Comparison of ENCODE assay signal across 17 cellular contexts in the genomic region with DNA sequence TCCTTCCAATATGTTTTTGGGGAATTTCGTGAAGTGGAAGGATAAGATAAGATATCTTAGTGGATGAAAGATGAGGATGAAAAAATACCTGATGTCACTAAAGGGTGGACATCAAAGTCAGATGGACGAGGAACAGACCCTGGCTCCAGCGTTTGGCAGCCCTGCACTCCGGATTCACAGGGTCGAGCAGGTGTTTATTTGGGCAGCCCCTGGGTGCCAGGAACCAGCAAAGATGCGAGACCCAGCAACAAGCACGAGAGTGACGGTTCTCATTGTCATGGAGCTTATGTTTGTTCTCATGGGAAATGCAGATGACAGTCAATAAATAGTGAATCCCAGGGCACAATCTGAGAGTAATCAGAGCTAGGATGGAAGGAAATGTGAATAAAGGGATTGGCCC.
DNase-seq lines count a peak whose midpoint lies in the region; ATAC-seq and TF ChIP-seq lines count a peak whose summit lies in the region.
"Had no signal": no experiment of that assay in that cellular context is flagged by ENCODE, and none has a peak within 500 bp of the region (broad histone marks: within the 10 kb centered on the region; RNA-seq: fewer than 3 reads in every experiment).

No MANE protein-coding gene starts in this region.

- TF ChIP-seq CTCF in H9 (conservative IDR thresholded peaks at IDR 0.05) (no peak), endodermal cell (conservative IDR thresholded peaks at IDR 0.05) (no peak), osteocyte (IDR thresholded peaks at IDR 0.05) (no peak), Calu3 (IDR thresholded peaks at IDR 0.05; ENCODE audit: unreplicated experiment) (no peak)

- H3K27me3 ChIP-seq in H9 (ENCODE audit: insufficient read depth, low read length) (no peaks in the 10 kb centered on the region; the same call in 1 of the 2 replicates), endodermal cell (ENCODE audit: control insufficient read depth, insufficient read depth, low read length, poor library complexity, severe bottlenecking) (no peaks in the 10 kb centered on the region)

- H4K5ac ChIP-seq in H9 (ENCODE audit: insufficient read length, low read depth, low read length), result no peak overlapping the region

- H3K9me3 Mint-ChIP-seq in H9 (peaks cover 2 to 18% of the 10 kb centered on the region in 2 experiments; a peak in 3 of 5 replicates), endodermal cell (no peaks in the 10 kb centered on the region), osteocyte (ENCODE audit: unreplicated experiment) (no peaks in the 10 kb centered on the region), Calu3 (ENCODE audit: low read depth, unreplicated experiment) (no peaks in the 10 kb centered on the region), T-cell (no peaks in the 10 kb centered on the region)

- H2BK15ac ChIP-seq in H9 (ENCODE audit: low read depth, low read length), result no peak overlapping the region

- WGBS in H9 (ENCODE audit: extremely low coverage, insufficient read length, low lambda C conversion rate), result no CpG with 5 or more reads among the region's 8 CpGs
- 63 to 64% methylated on average over 7 to 8 of the region's 8 CpGs for WGBS in endodermal cell (ENCODE audit: insufficient coverage in 1 of 2, insufficient read length in 1 of 2), 2 experiments

- H3K9ac ChIP-seq in H9 (ENCODE audit: extremely low read depth, insufficient read length, low read length), result no peak overlapping the region
- no peak overlapping the region for H3K9ac ChIP-seq in endodermal cell (ENCODE audit: extremely low read depth, low read length, poor library complexity, severe bottlenecking)
- H3K9ac ChIP-seq: GM23248 had no signal

- no peak overlapping the region for H3K23ac ChIP-seq in H9 (ENCODE audit: insufficient read length, low read depth, low read length)

- no peak overlapping the region for H4K91ac ChIP-seq in H9 (ENCODE audit: insufficient read length, low read depth, low read length)

- no peaks in the 10 kb centered on the region for H3K4me1 Mint-ChIP-seq in H9
- no peaks in the 10 kb centered on the region for H3K4me1 Mint-ChIP-seq in endodermal cell
- H3K4me1 Mint-ChIP-seq in osteocyte (ENCODE audit: unreplicated experiment), result no peaks in the 10 kb centered on the region
- H3K4me1 Mint-ChIP-seq in Calu3 (ENCODE audit: low read depth, unreplicated experiment), result no peaks in the 10 kb centered on the region
- H3K4me1 Mint-ChIP-seq in T-cell, result no peaks in the 10 kb centered on the region

- H2BK120ac ChIP-seq in H9 (ENCODE audit: low read depth, low read length, poor library complexity, severe bottlenecking), result no peak overlapping the region

- no peak overlapping the region for H3K14ac ChIP-seq in H9 (ENCODE audit: insufficient read depth, low read length)

- no peaks in the 10 kb centered on the region for H4K20me1 ChIP-seq in H9 (ENCODE audit: control insufficient read depth, insufficient read depth, insufficient read length)

- H3K27me3 Mint-ChIP-seq in H9 (ENCODE audit: low read depth) (peaks cover 17% of the 10 kb centered on the region), endodermal cell (ENCODE audit: insufficient read depth) (peaks cover 24% of the 10 kb centered on the region), osteocyte (ENCODE audit: unreplicated experiment) (no peaks in the 10 kb centered on the region), Calu3 (ENCODE audit: unreplicated experiment) (no peaks in the 10 kb centered on the region), T-cell (peaks cover 7% of the 10 kb centered on the region in 2 donors)

- H2AFZ ChIP-seq in H9 (ENCODE audit: low read length), result no peak overlapping the region
- H2AFZ ChIP-seq: GM23248 had no signal

- H3K4me3 Mint-ChIP-seq in H9 (no peak overlapping the region), endodermal cell (no peak overlapping the region), osteocyte (ENCODE audit: unreplicated experiment) (no peak overlapping the region), Calu3 (ENCODE audit: low read depth, unreplicated experiment) (no peak overlapping the region), T-cell (no peak overlapping the region)

- no peaks in the 10 kb centered on the region for H3K79me2 ChIP-seq in H9 (ENCODE audit: insufficient read depth, low read length)

- no peaks in the 10 kb centered on the region for H3K36me3 ChIP-seq in endodermal cell (ENCODE audit: control insufficient read depth, insufficient read depth, low read length)
- H3K36me3 ChIP-seq: SJCRH30 had no signal

- H3K18ac ChIP-seq in H9 (ENCODE audit: insufficient read length, low read depth, low read length), result no peak overlapping the region

- no peak overlapping the region for H2BK12ac ChIP-seq in H9 (ENCODE audit: insufficient read length, low read depth, low read length)

- H2BK20ac ChIP-seq in H9 (ENCODE audit: low read depth, low read length, poor library complexity, severe bottlenecking), result no peak overlapping the region

- H3K4ac ChIP-seq in H9 (ENCODE audit: low read depth, low read length), result no peak overlapping the region

- H3K36me3 Mint-ChIP-seq in H9 (ENCODE audit: insufficient read depth in 1 of 3, low read depth in 3 of 3) (peaks cover 0 to 3% (median 0%) of the 10 kb centered on the region in 3 experiments; a peak in 2 of 7 replicates), endodermal cell (ENCODE audit: low read depth) (no peaks in the 10 kb centered on the region), osteocyte (ENCODE audit: unreplicated experiment) (no peaks in the 10 kb centered on the region), Calu3 (ENCODE audit: insufficient read depth, unreplicated experiment) (no peaks in the 10 kb centered on the region), T-cell (no peaks in the 10 kb centered on the region)

- no peak for ATAC-seq in HG03469 (IDR thresholded peaks at IDR 0.05; ENCODE audit: unreplicated experiment)
- ATAC-seq in T-cell (replicated peaks in 1 of 4), result no peak
- no peak for ATAC-seq in sciatic nerve
- ATAC-seq: K562, SK-N-SH treated with all-trans-retinoic acid at 6 μM for 48 hours had no signal

- H3K4me3 ChIP-seq in endodermal cell (ENCODE audit: low read length), result no peak overlapping the region
- H3K4me3 ChIP-seq: GM23248, K562, SJCRH30 had no signal

- H3K79me1 ChIP-seq in H9 (ENCODE audit: insufficient read depth, low read depth, low read length, poor library complexity, severe bottlenecking), result no peaks in the 10 kb centered on the region

- H3K9me3 ChIP-seq in H9 (ENCODE audit: control insufficient read depth, low read depth, low read length) (no peaks in the 10 kb centered on the region), endodermal cell (ENCODE audit: control insufficient read depth, low read length) (peaks cover 11% of the 10 kb centered on the region)
- H3K9me3 ChIP-seq: SJCRH30 had no signal

- no peak overlapping the region for H3K56ac ChIP-seq in H9 (ENCODE audit: insufficient read length, low read depth, low read length)

- H3K4me1 ChIP-seq in H9 (ENCODE audit: insufficient read depth, low read length) (no peaks in the 10 kb centered on the region), endodermal cell (ENCODE audit: control insufficient read depth, insufficient read depth, low read length) (no peaks in the 10 kb centered on the region)
- H3K4me1 ChIP-seq: SJCRH30 had no signal

- H3T11ph ChIP-seq in H9 (ENCODE audit: low read length), result no peak overlapping the region

- H3K27ac Mint-ChIP-seq in H9, result no peak overlapping the region
- no peak overlapping the region for H3K27ac Mint-ChIP-seq in endodermal cell
- no peak overlapping the region for H3K27ac Mint-ChIP-seq in osteocyte (ENCODE audit: unreplicated experiment)
- H3K27ac Mint-ChIP-seq in Calu3 (ENCODE audit: unreplicated experiment), result no peak overlapping the region
- H3K27ac Mint-ChIP-seq in T-cell, result no peak overlapping the region

- DNase-seq in H9, result peak; percentile 9
- DNase-seq in endodermal cell, result peak; percentile 33
- peak; percentile 60 for DNase-seq in osteocyte (ENCODE audit: extremely low spot score, unreplicated experiment)
- no peak for DNase-seq in Calu3
- DNase-seq in T-cell, result no peak
- DNase-seq in sciatic nerve (ENCODE audit: low spot score), result no peak
- DNase-seq: GM23248, H7, Kasumi-1, MV-4-11, NCI-H1105, NCI-H1436 treated with DMSO at 0.1 percent for 48 hours, NCI-H187 treated with DMSO at 0.1 percent for 48 hours had no signal

- no TSS peak for BruUV-seq in Calu3 (replicated peaks; lab: Mats Ljungman, UMichigan)

- no peak overlapping the region for H2AK5ac ChIP-seq in H9 (ENCODE audit: insufficient read length, low read length)

- intact Hi-C loops in Calu3 (cut with micrococcal nuclease; ENCODE audit: unreplicated experiment), result no loop called here
- intact Hi-C loops in sciatic nerve (cut with DNase I), result no loop called here

- H3K23me2 ChIP-seq in H9 (ENCODE audit: insufficient read length, low read depth, low read length, poor library complexity, severe bottlenecking), result no peaks in the 10 kb centered on the region

- CTCF ChIA-PET in Calu3 (lab: Charles Lee) (no interaction called here), T-cell (lab: Charles Lee) (no interaction called here)

- no peak overlapping the region for H4K8ac ChIP-seq in H9 (replicated peaks; ENCODE audit: insufficient read length, low read depth, low read length)

- no peak overlapping the region for H3K4me2 ChIP-seq in H9 (ENCODE audit: insufficient read depth, insufficient read length, low read length)

- H3K27ac ChIP-seq in H9 (ENCODE audit: insufficient read length, low read depth, low read length) (no peak overlapping the region), endodermal cell (ENCODE audit: low read depth, low read length) (no peak overlapping the region)
- H3K27ac ChIP-seq: GM23248, SJCRH30 had no signal

- no peak overlapping the region for H2BK5ac ChIP-seq in H9 (ENCODE audit: insufficient read length, low read length)

- POLR2A ChIA-PET in T-cell (lab: Charles Lee), result no interaction called here

Comparison
In these comparisons a context has a peak if more than half of its experiments do, and no peak if none do; other contexts are left out.
1. DNase-seq: peak in H9 (single experiment), endodermal cell (single experiment) and osteocyte (single experiment); none in Calu3 (single experiment), T-cell (0 of 34) and sciatic nerve (single experiment).